Comparison of ENCODE assay signal across 8 cellular contexts in the genomic region with DNA sequence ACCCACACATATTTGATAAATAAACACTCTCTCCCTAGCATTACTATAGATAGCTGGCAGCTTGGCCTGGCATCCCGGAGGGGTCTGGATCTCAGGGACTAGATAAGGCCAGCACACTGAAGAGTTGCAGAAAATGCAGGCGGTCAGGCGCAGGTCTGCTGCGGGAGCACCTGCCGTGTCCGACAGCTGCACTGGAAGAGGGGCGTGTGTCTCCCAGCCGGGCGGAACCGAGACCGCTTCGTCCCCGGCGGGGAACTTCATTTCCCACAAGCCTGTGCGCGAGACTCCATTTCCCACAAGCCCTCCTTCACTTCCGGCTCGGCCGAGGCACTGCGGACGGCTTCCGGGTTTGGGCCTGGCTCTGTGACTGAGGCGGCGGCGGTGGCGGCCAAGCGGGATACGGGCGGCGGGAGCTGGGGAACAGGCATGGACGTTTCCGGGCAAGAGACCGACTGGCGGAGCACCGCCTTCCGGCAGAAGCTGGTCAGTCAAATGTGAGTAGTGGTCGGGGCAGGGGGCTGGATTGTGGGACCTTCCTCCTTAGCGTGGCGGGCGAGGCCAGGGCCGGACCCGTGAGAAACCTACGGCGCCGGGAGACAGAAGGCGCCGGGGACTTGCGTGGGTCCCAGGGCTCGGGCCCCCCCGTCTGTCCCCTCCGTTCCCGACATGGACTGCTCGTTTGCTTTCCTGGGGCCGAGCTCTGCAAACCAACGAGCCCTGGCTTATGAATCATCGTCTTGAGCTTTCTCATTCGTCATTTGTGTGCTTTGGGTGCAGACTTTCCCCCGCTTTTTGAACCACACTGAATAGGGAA. TPM values are rescaled to one million over a fixed set of nuclear protein-coding genes. Genes with fewer than 3 reads are reported as not detected.
DNase-seq lines count a peak whose midpoint lies in the region; ATAC-seq and TF ChIP-seq lines count a peak whose summit lies in the region.

A gene with protein sequence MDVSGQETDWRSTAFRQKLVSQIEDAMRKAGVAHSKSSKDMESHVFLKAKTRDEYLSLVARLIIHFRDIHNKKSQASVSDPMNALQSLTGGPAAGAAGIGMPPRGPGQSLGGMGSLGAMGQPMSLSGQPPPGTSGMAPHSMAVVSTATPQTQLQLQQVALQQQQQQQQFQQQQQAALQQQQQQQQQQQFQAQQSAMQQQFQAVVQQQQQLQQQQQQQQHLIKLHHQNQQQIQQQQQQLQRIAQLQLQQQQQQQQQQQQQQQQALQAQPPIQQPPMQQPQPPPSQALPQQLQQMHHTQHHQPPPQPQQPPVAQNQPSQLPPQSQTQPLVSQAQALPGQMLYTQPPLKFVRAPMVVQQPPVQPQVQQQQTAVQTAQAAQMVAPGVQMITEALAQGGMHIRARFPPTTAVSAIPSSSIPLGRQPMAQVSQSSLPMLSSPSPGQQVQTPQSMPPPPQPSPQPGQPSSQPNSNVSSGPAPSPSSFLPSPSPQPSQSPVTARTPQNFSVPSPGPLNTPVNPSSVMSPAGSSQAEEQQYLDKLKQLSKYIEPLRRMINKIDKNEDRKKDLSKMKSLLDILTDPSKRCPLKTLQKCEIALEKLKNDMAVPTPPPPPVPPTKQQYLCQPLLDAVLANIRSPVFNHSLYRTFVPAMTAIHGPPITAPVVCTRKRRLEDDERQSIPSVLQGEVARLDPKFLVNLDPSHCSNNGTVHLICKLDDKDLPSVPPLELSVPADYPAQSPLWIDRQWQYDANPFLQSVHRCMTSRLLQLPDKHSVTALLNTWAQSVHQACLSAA (plus strand): TSS at position 358 of the 814 bp plus-strand sequence. CDS start 69 bp downstream, at position 427.

- TF ChIP-seq CTCF in BE2C (IDR thresholded peaks at IDR 0.05; ENCODE audit: low read depth, low read length) (no peak), liver (IDR thresholded peaks at IDR 0.05; ENCODE audit: low read depth, low read length, missing input control) (no peak)

- H3K27me3 ChIP-seq in BE2C (no peaks in the 10 kb centered on the region), liver (ENCODE audit: control insufficient read depth in 4 of 4, insufficient read depth in 4 of 4, low read length in 3 of 4) (no peaks in the 10 kb centered on the region)

- H3K27ac ChIP-seq in liver (ENCODE audit: low read depth in 1 of 2, low read length in 2 of 2), result peak within 1 kb of the TSS; percentile 89 to 95

- peak within 1 kb of the TSS; percentile 100 for H3K4me3 ChIP-seq in BE2C (ENCODE audit: low read depth, low read length)
- H3K4me3 ChIP-seq in liver (ENCODE audit: low read depth in 1 of 3, low read length in 3 of 3), result peak within 1 kb of the TSS; percentile 66 to 86 (median 85)

- DNase-seq in BE2C (peak; percentile 95), GM19238 (ENCODE audit: insufficient read length, low spot score) (peak; percentile 86), NCI-H748 treated with DMSO at 0.1 percent for 48 hours (lab: John Stamatoyannopoulos, UW) (peak; percentile 36), dermis blood vessel endothelial cell (peak; percentile 92)
- peak; percentile 75 to 88 for DNase-seq in activated CD4-positive, alpha-beta T cell treated with anti-CD3 and anti-CD28 coated beads, Interleukin-2, amount 50 U/mL, for 24 hours (ENCODE audit: low read depth in 1 of 2, low spot score in 1 of 2)
- peak; percentile 91 for DNase-seq in stimulated activated CD4-positive, alpha-beta T cell treated with anti-CD3 and anti-CD28 coated beads, Interleukin-4, amount 100 ng/mL, for 24 hours

- H3K36me3 ChIP-seq in BE2C (peaks cover 2% of the 10 kb centered on the region; the same call in 1 of the 2 replicates), liver (ENCODE audit: control insufficient read depth in 4 of 4, insufficient read depth in 3 of 4, low read depth in 1 of 4, low read length in 3 of 4) (no peaks in the 10 kb centered on the region)

- H3K9me3 ChIP-seq in BE2C (no peaks in the 10 kb centered on the region), liver (ENCODE audit: control insufficient read depth in 4 of 4, low read length in 3 of 4) (no peaks in the 10 kb centered on the region)

- 1% methylated on average over 58 of the region's 58 CpGs for WGBS in liver

- H3K9ac ChIP-seq in liver (ENCODE audit: low read depth in 1 of 2, low read length in 2 of 2), result peak within 1 kb of the TSS; percentile 48 to 51

- H3K4me1 ChIP-seq in BE2C (peaks cover 12% of the 10 kb centered on the region), liver (ENCODE audit: control insufficient read depth in 4 of 4, insufficient read depth in 4 of 4, low read length in 3 of 4) (peaks cover 4 to 27% (median 23%) of the 10 kb centered on the region in 4 donors)

- ATAC-seq in HG03442 (IDR thresholded peaks at IDR 0.05; ENCODE audit: unreplicated experiment), result peak; percentile 65

- TF ChIP-seq RAD21 in liver (IDR thresholded peaks at IDR 0.05), result no peak

TF ChIP-seq in liver, 16 proteins besides CTCF, POLR2A, EP300 and RAD21:
- TF ChIP-seq, protein P1, sequence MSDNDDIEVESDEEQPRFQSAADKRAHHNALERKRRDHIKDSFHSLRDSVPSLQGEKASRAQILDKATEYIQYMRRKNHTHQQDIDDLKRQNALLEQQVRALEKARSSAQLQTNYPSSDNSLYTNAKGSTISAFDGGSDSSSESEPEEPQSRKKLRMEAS (IDR thresholded peaks at IDR 0.05), result no peak
- no peak for TF ChIP-seq RXRA (IDR thresholded peaks at IDR 0.05)
- TF ChIP-seq HNF4A (conservative IDR thresholded peaks at IDR 0.05), result no peak
- TF ChIP-seq GABPA (IDR thresholded peaks at IDR 0.05 in 1 of 2, conservative IDR thresholded peaks at IDR 0.05 in 1 of 2), result peak; percentile 86 to 96
- TF ChIP-seq, protein P2, sequence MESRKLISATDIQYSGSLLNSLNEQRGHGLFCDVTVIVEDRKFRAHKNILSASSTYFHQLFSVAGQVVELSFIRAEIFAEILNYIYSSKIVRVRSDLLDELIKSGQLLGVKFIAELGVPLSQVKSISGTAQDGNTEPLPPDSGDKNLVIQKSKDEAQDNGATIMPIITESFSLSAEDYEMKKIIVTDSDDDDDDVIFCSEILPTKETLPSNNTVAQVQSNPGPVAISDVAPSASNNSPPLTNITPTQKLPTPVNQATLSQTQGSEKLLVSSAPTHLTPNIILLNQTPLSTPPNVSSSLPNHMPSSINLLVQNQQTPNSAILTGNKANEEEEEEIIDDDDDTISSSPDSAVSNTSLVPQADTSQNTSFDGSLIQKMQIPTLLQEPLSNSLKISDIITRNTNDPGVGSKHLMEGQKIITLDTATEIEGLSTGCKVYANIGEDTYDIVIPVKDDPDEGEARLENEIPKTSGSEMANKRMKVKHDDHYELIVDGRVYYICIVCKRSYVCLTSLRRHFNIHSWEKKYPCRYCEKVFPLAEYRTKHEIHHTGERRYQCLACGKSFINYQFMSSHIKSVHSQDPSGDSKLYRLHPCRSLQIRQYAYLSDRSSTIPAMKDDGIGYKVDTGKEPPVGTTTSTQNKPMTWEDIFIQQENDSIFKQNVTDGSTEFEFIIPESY (IDR thresholded peaks at IDR 0.05), result no peak
- TF ChIP-seq YY1 (IDR thresholded peaks at IDR 0.05), result peak; percentile 91
- TF ChIP-seq TAF1 (conservative IDR thresholded peaks at IDR 0.05), result peak; percentile 28
- TF ChIP-seq EGR1 (IDR thresholded peaks at IDR 0.05; ENCODE audit: low read depth in 2 of 2), result peak in 1 of 2 donors; percentile 21

RNA-seq across cellular contexts. Expression of the gene that starts here (rescaled TPM):
- polyA plus RNA-seq in BE2C (2012; ENCODE audit: insufficient read depth, insufficient read length, low read depth), result 133 TPM
- total RNA-seq in dermis blood vessel endothelial cell (33.0 and 37.8 TPM in 2 replicates), liver (10 to 100 TPM; 19.4 to 28.0 TPM)
- 10 to 100 TPM in 1 of 2 donors, 1 to 10 TPM in 1; 9.7 to 12.9 TPM for polyA plus RNA-seq in liver

Comparison
In these comparisons a context has a peak if more than half of its experiments do, and no peak if none do; other contexts are left out.
1. Peak in every context shown above with its lines: DNase-seq, ATAC-seq, H3K4me3 ChIP-seq and H3K27ac ChIP-seq.
2. DNase-seq: peak in every context shown above with its lines; median percentile 95 in BE2C; 92 in dermis blood vessel endothelial cell; 91 in stimulated activated CD4-positive, alpha-beta T cell treated with anti-CD3 and anti-CD28 coated beads, Interleukin-4, amount 100 ng/mL, for 24 hours; 86 in GM19238; 82 in activated CD4-positive, alpha-beta T cell treated with anti-CD3 and anti-CD28 coated beads, Interleukin-2, amount 50 U/mL, for 24 hours; 36 in NCI-H748 treated with DMSO at 0.1 percent for 48 hours.